In the genomic region with DNA sequence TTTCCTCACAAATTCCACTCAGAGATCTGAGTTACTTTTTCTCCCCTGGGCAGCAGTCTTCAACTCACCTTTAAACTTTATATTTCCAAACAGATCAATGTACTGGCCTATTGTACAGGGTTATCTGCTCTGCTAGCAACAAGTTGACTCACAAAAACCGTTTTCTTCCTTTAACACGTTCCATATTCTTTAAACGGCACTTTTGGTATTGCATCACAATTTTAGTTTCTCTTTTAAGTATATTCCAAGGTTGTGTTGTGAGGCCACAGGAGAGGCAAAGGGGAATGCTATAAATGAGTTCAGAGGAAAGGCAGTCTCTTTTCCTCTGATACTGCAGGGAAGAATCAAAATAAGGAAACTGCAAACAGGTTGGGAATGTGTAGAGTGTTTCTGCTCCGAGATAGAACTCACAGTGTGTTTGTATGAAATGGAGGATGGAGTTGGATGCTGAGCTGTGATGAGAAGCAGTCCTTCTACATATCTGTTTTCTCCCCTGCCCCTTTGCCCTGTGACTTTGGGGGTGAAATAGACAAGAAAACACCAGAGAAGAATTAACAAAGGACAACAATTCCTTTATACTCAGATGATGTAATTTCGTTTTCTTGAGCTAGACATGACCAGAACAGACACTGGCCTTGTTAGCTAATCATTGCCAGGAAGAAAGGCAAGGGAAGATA, we compare ENCODE assay signal across 13 cellular contexts. TPM values are rescaled to one million over a fixed set of nuclear protein-coding genes. Genes with fewer than 3 reads are reported as not detected.
A peak's percentile ranks its signal among the peaks of the same experiment; 100 is the strongest.
DNase-seq lines count a peak whose midpoint lies in the region; ATAC-seq and TF ChIP-seq lines count a peak whose summit lies in the region.
"Had no signal": no experiment of that assay in that cellular context is flagged by ENCODE, and none has a peak within 500 bp of the region (broad histone marks: within the 10 kb centered on the region; RNA-seq: fewer than 3 reads in every experiment).

No MANE protein-coding gene starts in this region.

- H3K27ac Mint-ChIP-seq in Calu3 (ENCODE audit: unreplicated experiment) = peak overlapping the region; percentile 95
- no peak overlapping the region for H3K27ac Mint-ChIP-seq in activated CD4-positive, alpha-beta T cell treated with anti-CD3 and anti-CD28 coated beads for 36 hours
- H3K27ac Mint-ChIP-seq in activated CD8-positive, alpha-beta T cell treated with anti-CD3 and anti-CD28 coated beads for 36 hours = no peak overlapping the region

- peaks cover 28% of the 10 kb centered on the region for H3K4me1 Mint-ChIP-seq in Calu3 (ENCODE audit: low read depth, unreplicated experiment)
- H3K4me1 Mint-ChIP-seq in activated CD4-positive, alpha-beta T cell treated with anti-CD3 and anti-CD28 coated beads for 36 hours = peaks cover 10% of the 10 kb centered on the region
- H3K4me1 Mint-ChIP-seq in activated CD8-positive, alpha-beta T cell treated with anti-CD3 and anti-CD28 coated beads for 36 hours (ENCODE audit: low read depth) = peaks cover 4% of the 10 kb centered on the region

- H3K36me3 Mint-ChIP-seq in Calu3 (ENCODE audit: insufficient read depth, unreplicated experiment) = peaks cover 19% of the 10 kb centered on the region
- no peaks in the 10 kb centered on the region for H3K36me3 Mint-ChIP-seq in activated CD4-positive, alpha-beta T cell treated with anti-CD3 and anti-CD28 coated beads for 36 hours (ENCODE audit: low read depth)
- no peaks in the 10 kb centered on the region for H3K36me3 Mint-ChIP-seq in activated CD8-positive, alpha-beta T cell treated with anti-CD3 and anti-CD28 coated beads for 36 hours (ENCODE audit: low read depth)

- CTCF ChIA-PET in Calu3 (lab: Charles Lee) = interaction anchor here (0.7 to 1.0 kb wide), 2 partner anchors 57 to 897 kb away, joined by 3 read pairs; no protein-coding TSS in a partner anchor
- CTCF ChIA-PET in activated CD4-positive, alpha-beta T cell treated with anti-CD3 and anti-CD28 coated beads for 36 hours (lab: Charles Lee) = interaction anchor here (1.2 to 1.7 kb wide), 2 partner anchors 9 to 85 kb away, joined by 3 read pairs; no protein-coding TSS in a partner anchor
- CTCF ChIA-PET in activated CD8-positive, alpha-beta T cell treated with anti-CD3 and anti-CD28 coated beads for 36 hours (lab: Charles Lee) = interaction anchor here (1.0 to 1.9 kb wide), 4 partner anchors 10 to 85 kb away, joined by 3 to 7 read pairs (median 5); a partner anchor contains a TSS

- BruUV-seq in Calu3 (replicated peaks; lab: Mats Ljungman, UMichigan) = no TSS peak

- H3K36me3 ChIP-seq in mucosa of descending colon (ENCODE audit: low read depth) = no peaks in the 10 kb centered on the region

- POLR2A ChIA-PET in activated CD4-positive, alpha-beta T cell treated with anti-CD3 and anti-CD28 coated beads for 36 hours (lab: Charles Lee) = interaction anchor here (0.8 kb wide), 1 partner anchor 10 kb away, joined by 3 read pairs; no protein-coding TSS in a partner anchor
- POLR2A ChIA-PET in activated CD8-positive, alpha-beta T cell treated with anti-CD3 and anti-CD28 coated beads for 36 hours (lab: Charles Lee) = no interaction called here

- ATAC-seq in mucosa of descending colon = peak; percentile 45
- ATAC-seq in activated CD4-positive, alpha-beta T cell treated with anti-CD3 and anti-CD28 coated beads for 36 hours = no peak
- no peak for ATAC-seq in activated CD8-positive, alpha-beta T cell treated with anti-CD3 and anti-CD28 coated beads for 36 hours
- ATAC-seq: HCT116 had no signal

- intact Hi-C loops in Calu3 (cut with micrococcal nuclease; ENCODE audit: unreplicated experiment) (loop anchor here (5.0 kb wide), 1 partner anchor 128 kb away; no protein-coding TSS in a partner anchor), mucosa of descending colon (cut with DNase I, micrococcal nuclease) (no loop called here)
- intact Hi-C loops in activated CD4-positive, alpha-beta T cell treated with anti-CD3 and anti-CD28 coated beads for 36 hours (cut with DNase I, micrococcal nuclease) = no loop called here
- intact Hi-C loops in activated CD8-positive, alpha-beta T cell treated with anti-CD3 and anti-CD28 coated beads for 36 hours (cut with micrococcal nuclease) = no loop called here

- peaks cover 4% of the 10 kb centered on the region for H3K4me1 ChIP-seq in mucosa of descending colon (ENCODE audit: low read depth)

- H3K9me3 ChIP-seq in mucosa of descending colon = no peaks in the 10 kb centered on the region

- H3K4me3 ChIP-seq in choroid plexus epithelial cell (ENCODE audit: low read depth, low read length) (peak overlapping the region; percentile 22), mucosa of descending colon (no peak overlapping the region)

- DNase-seq in Calu3 (no peak), MV-4-11 (lab: John Stamatoyannopoulos, UW) (peak; percentile 75), choroid plexus epithelial cell (ENCODE audit: low read depth) (peak; percentile 66), mucosa of descending colon (no peak), C1 segment of cervical spinal cord (lab: John Stamatoyannopoulos, UW) (no peak), G401 (ENCODE audit: low spot score) (no peak)
- no peak for DNase-seq in activated CD4-positive, alpha-beta T cell treated with anti-CD3 and anti-CD28 coated beads for 36 hours
- no peak for DNase-seq in activated CD8-positive, alpha-beta T cell treated with anti-CD3 and anti-CD28 coated beads for 36 hours
- DNase-seq: erythroblast; NCI-H1105 treated with DMSO at 0.1 percent for 48 hours; NCI-H510A treated with DMSO at 0.1 percent for 48 hours; stimulated activated CD4-positive, alpha-beta T cell treated with anti-CD3 and anti-CD28 coated beads, Interleukin-4, amount 100 ng/mL, for 1 hour had no signal

- H3K4me3 Mint-ChIP-seq in Calu3 (ENCODE audit: low read depth, unreplicated experiment) = peak overlapping the region; percentile 70
- no peak overlapping the region for H3K4me3 Mint-ChIP-seq in activated CD4-positive, alpha-beta T cell treated with anti-CD3 and anti-CD28 coated beads for 36 hours
- H3K4me3 Mint-ChIP-seq in activated CD8-positive, alpha-beta T cell treated with anti-CD3 and anti-CD28 coated beads for 36 hours = no peak overlapping the region

- no peak for TF ChIP-seq CTCF in Calu3 (IDR thresholded peaks at IDR 0.05; ENCODE audit: unreplicated experiment)
- no peak for TF ChIP-seq CTCF in choroid plexus epithelial cell (conservative IDR thresholded peaks at IDR 0.05; ENCODE audit: low read depth, low read length)
- no peak for TF ChIP-seq CTCF in mucosa of descending colon (IDR thresholded peaks at IDR 0.05)
- no peak for TF ChIP-seq CTCF in activated CD8-positive, alpha-beta T cell treated with anti-CD3 and anti-CD28 coated beads for 36 hours (IDR thresholded peaks at IDR 0.05)

- in situ Hi-C loops in G401 (cut with HindIII; ENCODE audit: low sequenced_read_pairs) = no loop called here

- no peaks in the 10 kb centered on the region for H3K9me3 Mint-ChIP-seq in Calu3 (ENCODE audit: low read depth, unreplicated experiment)
- no peaks in the 10 kb centered on the region for H3K9me3 Mint-ChIP-seq in activated CD4-positive, alpha-beta T cell treated with anti-CD3 and anti-CD28 coated beads for 36 hours (ENCODE audit: low read depth)
- no peaks in the 10 kb centered on the region for H3K9me3 Mint-ChIP-seq in activated CD8-positive, alpha-beta T cell treated with anti-CD3 and anti-CD28 coated beads for 36 hours

- H3K27me3 Mint-ChIP-seq in Calu3 (ENCODE audit: unreplicated experiment) = no peaks in the 10 kb centered on the region
- peaks cover 40% of the 10 kb centered on the region for H3K27me3 Mint-ChIP-seq in activated CD4-positive, alpha-beta T cell treated with anti-CD3 and anti-CD28 coated beads for 36 hours
- H3K27me3 Mint-ChIP-seq in activated CD8-positive, alpha-beta T cell treated with anti-CD3 and anti-CD28 coated beads for 36 hours = peaks cover 48% of the 10 kb centered on the region

RNA-seq across cellular contexts. Expression of a gene that starts 9.9 kb away (rescaled TPM):
- 7.1 and 7.4 TPM in 2 replicates for total RNA-seq in Calu3 (2022)
- 10 to 100 TPM in 1 of 3 donors, 1 to 10 TPM in 2; 1.6 to 13.8 (median 3.0) TPM for total RNA-seq in mucosa of descending colon
- not detected for total RNA-seq in activated CD4-positive, alpha-beta T cell treated with anti-CD3 and anti-CD28 coated beads for 36 hours
- total RNA-seq in activated CD8-positive, alpha-beta T cell treated with anti-CD3 and anti-CD28 coated beads for 36 hours = not detected
- not detected in 2 replicates for total RNA-seq in G401 (2014; rRNA removed; shearing (Covaris generic))

RNA-seq across cellular contexts. Expression of a gene that starts 46.8 kb away (rescaled TPM):
- total RNA-seq in Calu3 (2022) (20.1 and 21.5 TPM in 2 replicates), mucosa of descending colon (10 to 100 TPM; 13.1 to 27.9 (median 17.7) TPM)
- 10 to 100 TPM; 10.2 to 13.1 TPM for total RNA-seq in activated CD4-positive, alpha-beta T cell treated with anti-CD3 and anti-CD28 coated beads for 36 hours
- total RNA-seq in activated CD8-positive, alpha-beta T cell treated with anti-CD3 and anti-CD28 coated beads for 36 hours = 1 to 10 TPM; 6.7 to 8.3 TPM
- 12.8 and 23.6 TPM in 2 replicates for total RNA-seq in G401 (2014; rRNA removed; shearing (Covaris generic))

RNA-seq across cellular contexts. Expression of a gene that starts 47.1 kb away (rescaled TPM):
- total RNA-seq in Calu3 (2022) = 14.0 TPM in 2 replicates
- total RNA-seq in mucosa of descending colon = 10 to 100 TPM in 1 of 3 donors, 1 to 10 TPM in 2; 8.2 to 11.0 (median 8.4) TPM
- total RNA-seq in activated CD4-positive, alpha-beta T cell treated with anti-CD3 and anti-CD28 coated beads for 36 hours = 10 to 100 TPM; 15.5 to 17.0 TPM
- total RNA-seq in activated CD8-positive, alpha-beta T cell treated with anti-CD3 and anti-CD28 coated beads for 36 hours = 10 to 100 TPM; 16.3 to 16.7 TPM
- total RNA-seq in G401 (2014; rRNA removed; shearing (Covaris generic)) = 30.0 and 36.4 TPM in 2 replicates

Comparison
In these comparisons a context has a peak if more than half of its experiments do, and no peak if none do; other contexts are left out.
1. DNase-seq: peak in MV-4-11 (single experiment) and choroid plexus epithelial cell (single experiment); none in Calu3 (single experiment), mucosa of descending colon (0 of 3), activated CD4-positive, alpha-beta T cell treated with anti-CD3 and anti-CD28 coated beads for 36 hours (single experiment), activated CD8-positive, alpha-beta T cell treated with anti-CD3 and anti-CD28 coated beads for 36 hours (single experiment), C1 segment of cervical spinal cord (0 of 14) and G401 (single experiment).